ENCODE assay signal across 1 cellular context in genomic region chr3:73576995-73577394, GRCh38.
TF ChIP-seq lines count a peak whose summit lies in the region.

No MANE protein-coding gene starts in this region.

TF ChIP-seq in HepG2, 621 proteins besides CTCF, POLR2A, EP300 and RAD21 (continued from another document):
- TF ChIP-seq JARID2 (CRISPR knock-in tag; IDR thresholded peaks at IDR 0.05; ENCODE audit: insufficient replicate concordance) (no peak), ZNF33A (CRISPR knock-in tag; IDR thresholded peaks at IDR 0.05; ENCODE audit: borderline replicate concordance) (no peak), CEBPB (IDR thresholded peaks at IDR 0.05; ENCODE audit: borderline replicate concordance, low read depth, low read length) (no peak), MYC (CRISPR knock-in tag; IDR thresholded peaks at IDR 0.05; ENCODE audit: borderline replicate concordance) (no peak), MXD3 (CRISPR knock-in tag; IDR thresholded peaks at IDR 0.05) (no peak), SPEN (CRISPR knock-in tag; IDR thresholded peaks at IDR 0.05; ENCODE audit: low read depth) (no peak)
